ENCODE assay signal across 1 cellular context in genomic region chr19:35088514-35088913, GRCh38.
TF ChIP-seq lines count a peak whose summit lies in the region.

No MANE protein-coding gene starts in this region.

TF ChIP-seq in SK-N-SH, 30 proteins besides CTCF, POLR2A, EP300 and RAD21 (continued from another document):
- TF ChIP-seq ZBTB33 (IDR thresholded peaks at IDR 0.05; ENCODE audit: borderline replicate concordance, low read depth): no peak
- TF ChIP-seq MEF2A (IDR thresholded peaks at IDR 0.05; ENCODE audit: borderline replicate concordance, low read depth): no peak
- TF ChIP-seq RCOR1 (IDR thresholded peaks at IDR 0.05; ENCODE audit: low read length): no peak
- TF ChIP-seq SIN3A (IDR thresholded peaks at IDR 0.05; ENCODE audit: borderline replicate concordance, low read depth, low read length): peak; percentile 49; the same call in 1 of the 2 replicates
- no peak for TF ChIP-seq SMC3 (IDR thresholded peaks at IDR 0.05; ENCODE audit: low read depth, low read length)
- peak; percentile 83 for TF ChIP-seq TCF12 (IDR thresholded peaks at IDR 0.05)
- TF ChIP-seq NRF1 (IDR thresholded peaks at IDR 0.05; ENCODE audit: low read depth, low read length): no peak
- TF ChIP-seq IRF3 (IDR thresholded peaks at IDR 0.05; ENCODE audit: low read depth, low read length): no peak
- no peak for TF ChIP-seq USF1 (IDR thresholded peaks at IDR 0.05; ENCODE audit: borderline replicate concordance, low read depth)
- no peak for TF ChIP-seq FOXJ3 (CRISPR knock-in tag; IDR thresholded peaks at IDR 0.05)
- TF ChIP-seq REST (IDR thresholded peaks at IDR 0.05; ENCODE audit: low read depth, low read length): no peak
- TF ChIP-seq FOXM1 (IDR thresholded peaks at IDR 0.05; ENCODE audit: low read depth): no peak
- TF ChIP-seq POLR2AphosphoS5 (IDR thresholded peaks at IDR 0.05; ENCODE audit: low read depth, low read length): no peak
- no peak for TF ChIP-seq GABPA (IDR thresholded peaks at IDR 0.05; ENCODE audit: low read depth)
- TF ChIP-seq YY1 (IDR thresholded peaks at IDR 0.05; ENCODE audit: low read depth): no peak
- no peak for TF ChIP-seq MXI1 (IDR thresholded peaks at IDR 0.05; ENCODE audit: low read depth, low read length)
- no peak for TF ChIP-seq EZH2phosphoT487 (IDR thresholded peaks at IDR 0.05; ENCODE audit: borderline replicate concordance, low read depth)
- no peak for TF ChIP-seq GATA2 (CRISPR knock-in tag; IDR thresholded peaks at IDR 0.05)
